ENCODE assay signal across 1 cellular context in the genomic region with DNA sequence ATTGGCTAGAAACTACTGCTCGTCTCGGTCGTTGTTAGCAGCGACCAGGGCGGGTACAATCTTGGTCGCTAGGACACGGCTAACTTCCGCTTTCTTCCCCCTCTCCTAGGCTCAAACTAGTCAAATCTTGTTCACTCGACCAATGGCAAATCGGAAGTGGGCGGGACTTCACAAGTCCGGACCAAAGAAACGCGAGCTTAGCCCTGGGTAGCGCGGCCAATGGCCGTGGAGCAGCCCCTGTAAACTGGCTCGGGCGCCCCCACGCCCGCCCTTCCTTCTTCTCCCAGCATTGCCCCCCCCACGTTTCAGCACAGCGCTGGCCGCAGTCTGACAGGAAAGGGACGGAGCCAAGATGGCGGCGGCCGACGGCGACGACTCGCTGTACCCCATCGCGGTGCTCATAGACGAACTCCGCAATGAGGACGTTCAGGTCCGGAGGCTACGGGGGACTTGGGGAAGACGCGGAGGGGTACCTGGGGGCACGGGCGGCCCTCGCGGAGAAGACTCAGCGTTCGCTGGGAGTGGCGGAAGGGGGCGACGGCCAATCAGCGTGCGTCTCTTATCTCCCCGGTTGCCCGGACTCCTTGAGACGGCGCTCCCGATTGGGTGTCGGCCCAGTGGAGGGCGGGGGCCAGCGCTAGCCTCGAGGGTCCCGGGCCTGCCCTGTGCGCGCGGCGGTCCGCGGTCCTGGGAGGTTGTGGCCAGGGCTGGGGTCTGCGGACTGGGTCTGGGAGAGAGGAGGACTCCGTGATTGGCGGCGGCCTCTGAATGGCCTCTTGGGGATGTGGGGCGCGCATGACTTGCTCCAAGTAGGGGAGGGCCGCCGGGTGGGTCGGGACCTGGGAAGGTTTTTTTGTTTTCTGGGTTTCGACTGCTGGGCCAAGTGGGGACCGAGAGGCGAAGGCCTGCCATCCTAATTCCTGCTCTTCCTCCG.
TF ChIP-seq lines count a peak whose summit lies in the region.

A gene (plus strand): TSS at position 308 of the 934 bp plus-strand sequence. CDS start 45 bp downstream, at position 353.

TF ChIP-seq in HepG2, 621 proteins besides CTCF, POLR2A, EP300 and RAD21 (continued from another document and continues in another):
- TF ChIP-seq ZNF446 (CRISPR knock-in tag; IDR thresholded peaks at IDR 0.05): no peak
- TF ChIP-seq DR1 (CRISPR knock-in tag; IDR thresholded peaks at IDR 0.05): peak; percentile 84
- TF ChIP-seq, protein P1, sequence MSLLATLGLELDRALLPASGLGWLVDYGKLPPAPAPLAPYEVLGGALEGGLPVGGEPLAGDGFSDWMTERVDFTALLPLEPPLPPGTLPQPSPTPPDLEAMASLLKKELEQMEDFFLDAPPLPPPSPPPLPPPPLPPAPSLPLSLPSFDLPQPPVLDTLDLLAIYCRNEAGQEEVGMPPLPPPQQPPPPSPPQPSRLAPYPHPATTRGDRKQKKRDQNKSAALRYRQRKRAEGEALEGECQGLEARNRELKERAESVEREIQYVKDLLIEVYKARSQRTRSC (CRISPR knock-in tag; IDR thresholded peaks at IDR 0.05; ENCODE audit: low read depth): no peak
- TF ChIP-seq HOXA9 (CRISPR knock-in tag; IDR thresholded peaks at IDR 0.05; ENCODE audit: borderline replicate concordance): no peak
- peak; percentile 83 for TF ChIP-seq NFYC (CRISPR knock-in tag; IDR thresholded peaks at IDR 0.05)
- TF ChIP-seq, protein P2, sequence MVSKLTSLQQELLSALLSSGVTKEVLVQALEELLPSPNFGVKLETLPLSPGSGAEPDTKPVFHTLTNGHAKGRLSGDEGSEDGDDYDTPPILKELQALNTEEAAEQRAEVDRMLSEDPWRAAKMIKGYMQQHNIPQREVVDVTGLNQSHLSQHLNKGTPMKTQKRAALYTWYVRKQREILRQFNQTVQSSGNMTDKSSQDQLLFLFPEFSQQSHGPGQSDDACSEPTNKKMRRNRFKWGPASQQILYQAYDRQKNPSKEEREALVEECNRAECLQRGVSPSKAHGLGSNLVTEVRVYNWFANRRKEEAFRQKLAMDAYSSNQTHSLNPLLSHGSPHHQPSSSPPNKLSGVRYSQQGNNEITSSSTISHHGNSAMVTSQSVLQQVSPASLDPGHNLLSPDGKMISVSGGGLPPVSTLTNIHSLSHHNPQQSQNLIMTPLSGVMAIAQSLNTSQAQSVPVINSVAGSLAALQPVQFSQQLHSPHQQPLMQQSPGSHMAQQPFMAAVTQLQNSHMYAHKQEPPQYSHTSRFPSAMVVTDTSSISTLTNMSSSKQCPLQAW (CRISPR knock-in tag; IDR thresholded peaks at IDR 0.05): peak; percentile 78
- TF ChIP-seq ZNF768 (CRISPR knock-in tag; IDR thresholded peaks at IDR 0.05): no peak
- TF ChIP-seq, protein P3, sequence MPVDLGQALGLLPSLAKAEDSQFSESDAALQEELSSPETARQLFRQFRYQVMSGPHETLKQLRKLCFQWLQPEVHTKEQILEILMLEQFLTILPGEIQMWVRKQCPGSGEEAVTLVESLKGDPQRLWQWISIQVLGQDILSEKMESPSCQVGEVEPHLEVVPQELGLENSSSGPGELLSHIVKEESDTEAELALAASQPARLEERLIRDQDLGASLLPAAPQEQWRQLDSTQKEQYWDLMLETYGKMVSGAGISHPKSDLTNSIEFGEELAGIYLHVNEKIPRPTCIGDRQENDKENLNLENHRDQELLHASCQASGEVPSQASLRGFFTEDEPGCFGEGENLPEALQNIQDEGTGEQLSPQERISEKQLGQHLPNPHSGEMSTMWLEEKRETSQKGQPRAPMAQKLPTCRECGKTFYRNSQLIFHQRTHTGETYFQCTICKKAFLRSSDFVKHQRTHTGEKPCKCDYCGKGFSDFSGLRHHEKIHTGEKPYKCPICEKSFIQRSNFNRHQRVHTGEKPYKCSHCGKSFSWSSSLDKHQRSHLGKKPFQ (CRISPR knock-in tag; IDR thresholded peaks at IDR 0.05; ENCODE audit: insufficient replicate concordance): no peak
- TF ChIP-seq, protein P4, sequence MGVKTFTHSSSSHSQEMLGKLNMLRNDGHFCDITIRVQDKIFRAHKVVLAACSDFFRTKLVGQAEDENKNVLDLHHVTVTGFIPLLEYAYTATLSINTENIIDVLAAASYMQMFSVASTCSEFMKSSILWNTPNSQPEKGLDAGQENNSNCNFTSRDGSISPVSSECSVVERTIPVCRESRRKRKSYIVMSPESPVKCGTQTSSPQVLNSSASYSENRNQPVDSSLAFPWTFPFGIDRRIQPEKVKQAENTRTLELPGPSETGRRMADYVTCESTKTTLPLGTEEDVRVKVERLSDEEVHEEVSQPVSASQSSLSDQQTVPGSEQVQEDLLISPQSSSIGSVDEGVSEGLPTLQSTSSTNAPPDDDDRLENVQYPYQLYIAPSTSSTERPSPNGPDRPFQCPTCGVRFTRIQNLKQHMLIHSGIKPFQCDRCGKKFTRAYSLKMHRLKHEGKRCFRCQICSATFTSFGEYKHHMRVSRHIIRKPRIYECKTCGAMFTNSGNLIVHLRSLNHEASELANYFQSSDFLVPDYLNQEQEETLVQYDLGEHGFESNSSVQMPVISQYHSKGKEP (CRISPR knock-in tag; IDR thresholded peaks at IDR 0.05): 0 out of 2 replicates have a peak, but pooled peaks have one; percentile 59
- TF ChIP-seq ARNT2 (CRISPR knock-in tag; IDR thresholded peaks at IDR 0.05; ENCODE audit: low read depth): peak; percentile 47; the same call in 1 of the 2 replicates
- peak; percentile 77 for TF ChIP-seq ZZZ3 (CRISPR knock-in tag; IDR thresholded peaks at IDR 0.05; ENCODE audit: borderline replicate concordance)
- no peak for TF ChIP-seq SUZ12 (IDR thresholded peaks at IDR 0.05; ENCODE audit: low read depth, low read length)
- peak; percentile 62; the same call in 1 of the 2 replicates for TF ChIP-seq ZSCAN29 (CRISPR knock-in tag; conservative IDR thresholded peaks at IDR 0.05)
- 0 out of 2 replicates have a peak, but pooled peaks have one; percentile 55 for TF ChIP-seq ETV6 (CRISPR knock-in tag; conservative IDR thresholded peaks at IDR 0.05)
- TF ChIP-seq GABPB1 (CRISPR knock-in tag; IDR thresholded peaks at IDR 0.05): peak; percentile 94
- TF ChIP-seq ZNF839 (CRISPR knock-in tag; IDR thresholded peaks at IDR 0.05; ENCODE audit: borderline replicate concordance): 0 out of 2 replicates have a peak, but pooled peaks have one; percentile 38
- TF ChIP-seq, protein P5, sequence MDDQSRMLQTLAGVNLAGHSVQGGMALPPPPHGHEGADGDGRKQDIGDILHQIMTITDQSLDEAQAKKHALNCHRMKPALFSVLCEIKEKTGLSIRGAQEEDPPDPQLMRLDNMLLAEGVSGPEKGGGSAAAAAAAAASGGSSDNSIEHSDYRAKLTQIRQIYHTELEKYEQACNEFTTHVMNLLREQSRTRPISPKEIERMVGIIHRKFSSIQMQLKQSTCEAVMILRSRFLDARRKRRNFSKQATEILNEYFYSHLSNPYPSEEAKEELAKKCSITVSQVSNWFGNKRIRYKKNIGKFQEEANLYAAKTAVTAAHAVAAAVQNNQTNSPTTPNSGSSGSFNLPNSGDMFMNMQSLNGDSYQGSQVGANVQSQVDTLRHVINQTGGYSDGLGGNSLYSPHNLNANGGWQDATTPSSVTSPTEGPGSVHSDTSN (CRISPR knock-in tag; IDR thresholded peaks at IDR 0.05; ENCODE audit: borderline replicate concordance): no peak
- TF ChIP-seq, protein P6, sequence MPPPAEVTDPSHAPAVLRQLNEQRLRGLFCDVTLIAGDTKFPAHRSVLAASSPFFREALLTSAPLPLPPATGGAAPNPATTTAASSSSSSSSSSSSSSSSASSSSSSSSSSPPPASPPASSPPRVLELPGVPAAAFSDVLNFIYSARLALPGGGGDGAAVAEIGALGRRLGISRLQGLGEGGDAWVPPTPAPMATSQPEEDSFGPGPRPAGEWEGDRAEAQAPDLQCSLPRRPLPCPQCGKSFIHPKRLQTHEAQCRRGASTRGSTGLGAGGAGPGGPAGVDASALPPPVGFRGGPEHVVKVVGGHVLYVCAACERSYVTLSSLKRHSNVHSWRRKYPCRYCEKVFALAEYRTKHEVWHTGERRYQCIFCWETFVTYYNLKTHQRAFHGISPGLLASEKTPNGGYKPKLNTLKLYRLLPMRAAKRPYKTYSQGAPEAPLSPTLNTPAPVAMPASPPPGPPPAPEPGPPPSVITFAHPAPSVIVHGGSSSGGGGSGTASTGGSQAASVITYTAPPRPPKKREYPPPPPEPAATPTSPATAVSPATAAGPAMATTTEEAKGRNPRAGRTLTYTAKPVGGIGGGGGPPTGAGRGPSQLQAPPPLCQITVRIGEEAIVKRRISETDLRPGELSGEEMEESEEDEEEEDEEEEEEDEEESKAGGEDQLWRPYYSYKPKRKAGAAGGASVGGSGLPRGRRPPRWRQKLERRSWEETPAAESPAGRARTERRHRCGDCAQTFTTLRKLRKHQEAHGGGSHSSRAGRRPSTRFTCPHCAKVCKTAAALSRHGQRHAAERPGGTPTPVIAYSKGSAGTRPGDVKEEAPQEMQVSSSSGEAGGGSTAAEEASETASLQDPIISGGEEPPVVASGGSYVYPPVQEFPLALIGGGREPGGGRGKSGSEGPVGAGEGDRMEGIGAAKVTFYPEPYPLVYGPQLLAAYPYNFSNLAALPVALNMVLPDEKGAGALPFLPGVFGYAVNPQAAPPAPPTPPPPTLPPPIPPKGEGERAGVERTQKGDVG (CRISPR knock-in tag; IDR thresholded peaks at IDR 0.05; ENCODE audit: borderline replicate concordance): peak; percentile 55; the same call in 1 of the 2 replicates
- TF ChIP-seq ZNF550 (CRISPR knock-in tag; IDR thresholded peaks at IDR 0.05; ENCODE audit: borderline replicate concordance): no peak
- TF ChIP-seq, protein P7, sequence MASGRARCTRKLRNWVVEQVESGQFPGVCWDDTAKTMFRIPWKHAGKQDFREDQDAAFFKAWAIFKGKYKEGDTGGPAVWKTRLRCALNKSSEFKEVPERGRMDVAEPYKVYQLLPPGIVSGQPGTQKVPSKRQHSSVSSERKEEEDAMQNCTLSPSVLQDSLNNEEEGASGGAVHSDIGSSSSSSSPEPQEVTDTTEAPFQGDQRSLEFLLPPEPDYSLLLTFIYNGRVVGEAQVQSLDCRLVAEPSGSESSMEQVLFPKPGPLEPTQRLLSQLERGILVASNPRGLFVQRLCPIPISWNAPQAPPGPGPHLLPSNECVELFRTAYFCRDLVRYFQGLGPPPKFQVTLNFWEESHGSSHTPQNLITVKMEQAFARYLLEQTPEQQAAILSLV (CRISPR knock-in tag; IDR thresholded peaks at IDR 0.05; ENCODE audit: borderline replicate concordance): peak; percentile 68; the same call in 1 of the 2 replicates
- peak; percentile 74 for TF ChIP-seq HNRNPLL (IDR thresholded peaks at IDR 0.05; ENCODE audit: low read depth, low read length, poor library complexity, severe bottlenecking)
- peak; percentile 67 for TF ChIP-seq MEF2D (CRISPR knock-in tag; IDR thresholded peaks at IDR 0.05)
- no peak for TF ChIP-seq SMARCC2 (IDR thresholded peaks at IDR 0.05)
- no peak for TF ChIP-seq MTA3 (CRISPR knock-in tag; IDR thresholded peaks at IDR 0.05)
- TF ChIP-seq, protein P8, sequence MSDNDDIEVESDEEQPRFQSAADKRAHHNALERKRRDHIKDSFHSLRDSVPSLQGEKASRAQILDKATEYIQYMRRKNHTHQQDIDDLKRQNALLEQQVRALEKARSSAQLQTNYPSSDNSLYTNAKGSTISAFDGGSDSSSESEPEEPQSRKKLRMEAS (IDR thresholded peaks at IDR 0.05): peak; percentile 78
- peak; percentile 94 for TF ChIP-seq NFRKB (IDR thresholded peaks at IDR 0.05)
- TF ChIP-seq TARDBP (CRISPR knock-in tag; IDR thresholded peaks at IDR 0.05): peak; percentile 67; the same call in 1 of the 2 replicates
- TF ChIP-seq SIN3B (IDR thresholded peaks at IDR 0.05; ENCODE audit: low read length): peak; percentile 45; the same call in 1 of the 2 replicates
- TF ChIP-seq, protein P9, sequence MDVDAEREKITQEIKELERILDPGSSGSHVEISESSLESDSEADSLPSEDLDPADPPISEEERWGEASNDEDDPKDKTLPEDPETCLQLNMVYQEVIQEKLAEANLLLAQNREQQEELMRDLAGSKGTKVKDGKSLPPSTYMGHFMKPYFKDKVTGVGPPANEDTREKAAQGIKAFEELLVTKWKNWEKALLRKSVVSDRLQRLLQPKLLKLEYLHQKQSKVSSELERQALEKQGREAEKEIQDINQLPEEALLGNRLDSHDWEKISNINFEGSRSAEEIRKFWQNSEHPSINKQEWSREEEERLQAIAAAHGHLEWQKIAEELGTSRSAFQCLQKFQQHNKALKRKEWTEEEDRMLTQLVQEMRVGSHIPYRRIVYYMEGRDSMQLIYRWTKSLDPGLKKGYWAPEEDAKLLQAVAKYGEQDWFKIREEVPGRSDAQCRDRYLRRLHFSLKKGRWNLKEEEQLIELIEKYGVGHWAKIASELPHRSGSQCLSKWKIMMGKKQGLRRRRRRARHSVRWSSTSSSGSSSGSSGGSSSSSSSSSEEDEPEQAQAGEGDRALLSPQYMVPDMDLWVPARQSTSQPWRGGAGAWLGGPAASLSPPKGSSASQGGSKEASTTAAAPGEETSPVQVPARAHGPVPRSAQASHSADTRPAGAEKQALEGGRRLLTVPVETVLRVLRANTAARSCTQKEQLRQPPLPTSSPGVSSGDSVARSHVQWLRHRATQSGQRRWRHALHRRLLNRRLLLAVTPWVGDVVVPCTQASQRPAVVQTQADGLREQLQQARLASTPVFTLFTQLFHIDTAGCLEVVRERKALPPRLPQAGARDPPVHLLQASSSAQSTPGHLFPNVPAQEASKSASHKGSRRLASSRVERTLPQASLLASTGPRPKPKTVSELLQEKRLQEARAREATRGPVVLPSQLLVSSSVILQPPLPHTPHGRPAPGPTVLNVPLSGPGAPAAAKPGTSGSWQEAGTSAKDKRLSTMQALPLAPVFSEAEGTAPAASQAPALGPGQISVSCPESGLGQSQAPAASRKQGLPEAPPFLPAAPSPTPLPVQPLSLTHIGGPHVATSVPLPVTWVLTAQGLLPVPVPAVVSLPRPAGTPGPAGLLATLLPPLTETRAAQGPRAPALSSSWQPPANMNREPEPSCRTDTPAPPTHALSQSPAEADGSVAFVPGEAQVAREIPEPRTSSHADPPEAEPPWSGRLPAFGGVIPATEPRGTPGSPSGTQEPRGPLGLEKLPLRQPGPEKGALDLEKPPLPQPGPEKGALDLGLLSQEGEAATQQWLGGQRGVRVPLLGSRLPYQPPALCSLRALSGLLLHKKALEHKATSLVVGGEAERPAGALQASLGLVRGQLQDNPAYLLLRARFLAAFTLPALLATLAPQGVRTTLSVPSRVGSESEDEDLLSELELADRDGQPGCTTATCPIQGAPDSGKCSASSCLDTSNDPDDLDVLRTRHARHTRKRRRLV (CRISPR knock-in tag; IDR thresholded peaks at IDR 0.05): peak; percentile 90
- no peak for TF ChIP-seq HES4 (CRISPR knock-in tag; IDR thresholded peaks at IDR 0.05; ENCODE audit: borderline replicate concordance)
- TF ChIP-seq, protein P10, sequence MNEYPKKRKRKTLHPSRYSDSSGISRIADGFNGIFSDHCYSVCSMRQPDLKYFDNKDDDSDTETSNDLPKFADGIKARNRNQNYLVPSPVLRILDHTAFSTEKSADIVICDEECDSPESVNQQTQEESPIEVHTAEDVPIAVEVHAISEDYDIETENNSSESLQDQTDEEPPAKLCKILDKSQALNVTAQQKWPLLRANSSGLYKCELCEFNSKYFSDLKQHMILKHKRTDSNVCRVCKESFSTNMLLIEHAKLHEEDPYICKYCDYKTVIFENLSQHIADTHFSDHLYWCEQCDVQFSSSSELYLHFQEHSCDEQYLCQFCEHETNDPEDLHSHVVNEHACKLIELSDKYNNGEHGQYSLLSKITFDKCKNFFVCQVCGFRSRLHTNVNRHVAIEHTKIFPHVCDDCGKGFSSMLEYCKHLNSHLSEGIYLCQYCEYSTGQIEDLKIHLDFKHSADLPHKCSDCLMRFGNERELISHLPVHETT (CRISPR knock-in tag; conservative IDR thresholded peaks at IDR 0.05): peak; percentile 52; the same call in 1 of the 2 replicates
- peak; percentile 54; the same call in 1 of the 2 replicates for TF ChIP-seq SALL1 (CRISPR knock-in tag; IDR thresholded peaks at IDR 0.05)
